16 cellular contexts compared by ENCODE assay signal in the genomic region with DNA sequence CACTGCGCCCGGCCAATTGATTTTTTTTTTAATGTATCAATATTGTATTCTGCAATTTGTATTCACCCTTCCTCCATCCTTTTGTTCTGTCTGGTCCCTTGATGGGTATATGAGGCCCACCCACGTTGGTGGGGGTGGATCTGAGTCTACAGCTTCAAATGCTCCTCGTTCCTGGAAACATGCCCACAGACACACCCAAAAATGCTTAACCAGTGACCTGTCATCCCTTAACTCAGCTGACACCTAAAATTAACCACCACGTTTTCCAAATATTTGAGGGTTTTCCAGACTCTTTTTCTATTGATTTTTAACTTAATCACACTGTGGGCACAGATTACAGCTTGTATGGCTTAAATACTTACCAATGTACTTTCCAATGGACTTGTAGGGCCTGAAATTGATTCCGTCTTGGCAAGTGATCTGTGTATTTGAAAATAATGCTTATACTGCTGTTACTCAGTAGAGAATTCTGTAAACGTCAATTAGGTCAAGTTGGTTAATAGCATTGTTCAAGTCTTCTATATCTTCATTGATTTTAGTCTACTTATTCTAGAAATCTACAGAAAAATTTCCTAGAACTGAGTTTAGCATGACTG. TPM values are rescaled to one million over a fixed set of nuclear protein-coding genes. Genes with fewer than 3 reads are reported as not detected.
DNase-seq lines count a peak whose midpoint lies in the region; ATAC-seq, FAIRE-seq and TF ChIP-seq lines count a peak whose summit lies in the region.
"Had no signal": no experiment of that assay in that cellular context is flagged by ENCODE, and none has a peak within 500 bp of the region (broad histone marks: within the 10 kb centered on the region; RNA-seq: fewer than 3 reads in every experiment).

No MANE protein-coding gene starts in this region.

- intact Hi-C loops in K562 (cut with micrococcal nuclease), result no loop called here
- intact Hi-C loops in activated T-helper 1 cell treated with anti-CD3 and anti-CD28 coated beads, Interleukin-12 subunit alpha, Interleukin-12 subunit beta, Interleukin-2, Interleukin-4 antibody, amounts not matched to agents 30 ng/mL and 10 ng/mL and 1 ng/mL, durations not matched to agents 14 hours and 24 hours and 36 hours (cut with micrococcal nuclease), result no loop called here

- H2AFZ ChIP-seq in K562 (ENCODE audit: low read depth, low read length), result no peak overlapping the region

- H3K9me3 ChIP-seq in K562 (replicated peaks; ENCODE audit: control insufficient read depth, insufficient read depth, low read depth, low read length), result no peaks in the 10 kb centered on the region
- no peaks in the 10 kb centered on the region for H3K9me3 ChIP-seq in mesodermal cell (ENCODE audit: control insufficient read depth, low read length)

- H3K79me2 ChIP-seq in K562 (ENCODE audit: control insufficient read depth, insufficient read depth, low read length), result no peaks in the 10 kb centered on the region

- no peaks in the 10 kb centered on the region; a peak in 1 of 5 replicates for H3K27me3 ChIP-seq in K562 (ENCODE audit: control insufficient read depth in 2 of 2, insufficient read depth in 2 of 2, low read length in 2 of 2)

- ATAC-seq in K562 (no peak), HG02763 (IDR thresholded peaks at IDR 0.05; ENCODE audit: unreplicated experiment) (no peak), HG03159 (IDR thresholded peaks at IDR 0.05; ENCODE audit: unreplicated experiment) (no peak)
- ATAC-seq: activated CD8-positive, alpha-beta T cell treated with anti-CD3 and anti-CD28 coated beads, Interleukin-2, amount 10 ng/mL, durations not matched to agents 7 days and 5 days; esophagus mucosa; stimulated activated naive B cell treated with anti-CD40 and anti-IgM and Interleukin-4, amounts not matched to agents 10 μg/mL and 1 μg/mL and 100 μg/mL, for 72 hours had no signal

- H3K9me3 Mint-ChIP-seq in activated T-helper 1 cell treated with anti-CD3 and anti-CD28 coated beads, Interleukin-12 subunit alpha, Interleukin-12 subunit beta, Interleukin-2, Interleukin-4 antibody, amounts not matched to agents 30 ng/mL and 10 ng/mL and 1 ng/mL, durations not matched to agents 14 hours and 24 hours and 36 hours, result no peaks in the 10 kb centered on the region
- H3K9me3 Mint-ChIP-seq: stimulated activated naive B cell treated with anti-CD40 and anti-IgM and Interleukin-4, amounts not matched to agents 10 μg/mL and 1 μg/mL and 100 μg/mL, for 72 hours had no signal

- FAIRE-seq in K562 (lab: Jason Lieb, UNC), result no peak
- FAIRE-seq: H1 had no signal

- TF ChIP-seq POLR2A in K562 (conservative IDR thresholded peaks at IDR 0.05), result no peak

- POLR2A ChIA-PET in K562 (lab: Yijun Ruan, JAX), result interaction anchor here (0.6 kb wide), 2 partner anchors 31 to 233 kb away, joined by 3 read pairs; no protein-coding TSS in a partner anchor

- CTCF ChIA-PET in K562 (lab: Yijun Ruan, JAX; ENCODE audit: low intra/inter-chr PET ratio), result no interaction called here

- BruUV-seq in K562 (replicated peaks; lab: Mats Ljungman, UMichigan), result no TSS peak

- TF ChIP-seq RAD21 in K562 (CRISPR knock-in tag; conservative IDR thresholded peaks at IDR 0.05 in 1 of 2, IDR thresholded peaks at IDR 0.05 in 1 of 2), result no peak

- H3K4me2 ChIP-seq in K562 (ENCODE audit: insufficient read depth, low read length), result no peak overlapping the region

- H3K9ac ChIP-seq in K562 (ENCODE audit: insufficient read depth in 1 of 2, low read depth in 2 of 2, low read length in 2 of 2), result no peak overlapping the region

- no peaks in the 10 kb centered on the region for H3K27me3 Mint-ChIP-seq in activated T-helper 1 cell treated with anti-CD3 and anti-CD28 coated beads, Interleukin-12 subunit alpha, Interleukin-12 subunit beta, Interleukin-2, Interleukin-4 antibody, amounts not matched to agents 30 ng/mL and 10 ng/mL and 1 ng/mL, durations not matched to agents 14 hours and 24 hours and 36 hours (ENCODE audit: insufficient read depth)
- H3K27me3 Mint-ChIP-seq: stimulated activated naive B cell treated with anti-CD40 and anti-IgM and Interleukin-4, amounts not matched to agents 10 μg/mL and 1 μg/mL and 100 μg/mL, for 72 hours had no signal

- no peaks in the 10 kb centered on the region for H3K4me1 Mint-ChIP-seq in activated T-helper 1 cell treated with anti-CD3 and anti-CD28 coated beads, Interleukin-12 subunit alpha, Interleukin-12 subunit beta, Interleukin-2, Interleukin-4 antibody, amounts not matched to agents 30 ng/mL and 10 ng/mL and 1 ng/mL, durations not matched to agents 14 hours and 24 hours and 36 hours (ENCODE audit: low read depth)
- H3K4me1 Mint-ChIP-seq: stimulated activated naive B cell treated with anti-CD40 and anti-IgM and Interleukin-4, amounts not matched to agents 10 μg/mL and 1 μg/mL and 100 μg/mL, for 72 hours had no signal

- H3K4me3 Mint-ChIP-seq in activated T-helper 1 cell treated with anti-CD3 and anti-CD28 coated beads, Interleukin-12 subunit alpha, Interleukin-12 subunit beta, Interleukin-2, Interleukin-4 antibody, amounts not matched to agents 30 ng/mL and 10 ng/mL and 1 ng/mL, durations not matched to agents 14 hours and 24 hours and 36 hours, result no peak overlapping the region
- H3K4me3 Mint-ChIP-seq: activated CD8-positive, alpha-beta T cell treated with anti-CD3 and anti-CD28 coated beads, Interleukin-2, amount 10 ng/mL, durations not matched to agents 7 days and 5 days; stimulated activated naive B cell treated with anti-CD40 and anti-IgM and Interleukin-4, amounts not matched to agents 10 μg/mL and 1 μg/mL and 100 μg/mL, for 72 hours had no signal

- 39% methylated on average over 7 of the region's 7 CpGs for WGBS in K562 (ENCODE audit: insufficient coverage, low coverage, missing lambda C conversion rate)
- 82 to 83% methylated on average over 2 to 4 of the region's 7 CpGs for WGBS in mesodermal cell (ENCODE audit: insufficient coverage in 2 of 2), 2 experiments

- H3K4me1 ChIP-seq in K562 (replicated peaks in 1 of 2; ENCODE audit: control insufficient read depth in 2 of 2, insufficient read depth in 2 of 2, low read length in 2 of 2) (no peaks in the 10 kb centered on the region), mesodermal cell (ENCODE audit: control insufficient read depth, insufficient read depth, low read length, poor library complexity, severe bottlenecking) (peaks cover 20% of the 10 kb centered on the region)

- peaks cover 22% of the 10 kb centered on the region; the same call in 2 of the 3 replicates for H3K36me3 ChIP-seq in K562 (ENCODE audit: control insufficient read depth, insufficient read depth, low read length)
- peaks cover 44% of the 10 kb centered on the region for H3K36me3 ChIP-seq in mesodermal cell (ENCODE audit: control insufficient read depth, insufficient read depth, low read length)

- H3K27ac ChIP-seq in K562 (ENCODE audit: extremely low read depth, low read depth, low read length) (no peak overlapping the region), mesodermal cell (ENCODE audit: low read depth, low read length, severe bottlenecking) (peak overlapping the region; percentile 3)

- peaks cover 22% of the 10 kb centered on the region for H3K36me3 Mint-ChIP-seq in activated T-helper 1 cell treated with anti-CD3 and anti-CD28 coated beads, Interleukin-12 subunit alpha, Interleukin-12 subunit beta, Interleukin-2, Interleukin-4 antibody, amounts not matched to agents 30 ng/mL and 10 ng/mL and 1 ng/mL, durations not matched to agents 14 hours and 24 hours and 36 hours (ENCODE audit: low read depth)

- no peak for TF ChIP-seq CTCF in K562 (IDR thresholded peaks at IDR 0.05 in 2 of 3, conservative IDR thresholded peaks at IDR 0.05 in 1 of 3; ENCODE audit: insufficient read depth in 2 of 3, low read depth in 1 of 3, low read length in 3 of 3)

- no peaks in the 10 kb centered on the region for H3K9me1 ChIP-seq in K562 (ENCODE audit: control insufficient read depth, insufficient read depth, low read length)

- in situ Hi-C loops in Caki2 (cut with HindIII; ENCODE audit: low pct_unique_long_range_greater_than_20kb, low sequenced_read_pairs) (no loop called here), K562 (cut with MboI) (no loop called here)

- H3K27ac Mint-ChIP-seq in activated T-helper 1 cell treated with anti-CD3 and anti-CD28 coated beads, Interleukin-12 subunit alpha, Interleukin-12 subunit beta, Interleukin-2, Interleukin-4 antibody, amounts not matched to agents 30 ng/mL and 10 ng/mL and 1 ng/mL, durations not matched to agents 14 hours and 24 hours and 36 hours, result no peak overlapping the region
- H3K27ac Mint-ChIP-seq: activated CD8-positive, alpha-beta T cell treated with anti-CD3 and anti-CD28 coated beads, Interleukin-2, amount 10 ng/mL, durations not matched to agents 7 days and 5 days; stimulated activated naive B cell treated with anti-CD40 and anti-IgM and Interleukin-4, amounts not matched to agents 10 μg/mL and 1 μg/mL and 100 μg/mL, for 72 hours had no signal

- TF ChIP-seq EP300 in K562 (IDR thresholded peaks at IDR 0.05; ENCODE audit: low read length), result no peak

- no peaks in the 10 kb centered on the region for H4K20me1 ChIP-seq in K562 (replicated peaks; ENCODE audit: control insufficient read depth, insufficient read depth, low read length)

- DNase-seq in Caki2 (ENCODE audit: low read depth) (peak; percentile 3), HS-5 (ENCODE audit: low read depth) (peak; percentile 11), K562 (ENCODE audit: extremely low read depth in 1 of 4, low spot score in 3 of 4) (peak in 1 of 4 experiments; percentile 15)
- no peak for DNase-seq in activated T-helper 1 cell treated with anti-CD3 and anti-CD28 coated beads, Interleukin-12 subunit alpha, Interleukin-12 subunit beta, Interleukin-2, Interleukin-4 antibody, amounts not matched to agents 30 ng/mL and 10 ng/mL and 1 ng/mL, durations not matched to agents 14 hours and 24 hours and 36 hours (ENCODE audit: low spot score)
- no peak for DNase-seq in activated CD4-positive, alpha-beta T cell treated with anti-CD3 and anti-CD28 coated beads for 4 hours
- DNase-seq: activated CD8-positive, alpha-beta T cell treated with anti-CD3 and anti-CD28 coated beads, Interleukin-2, amount 10 ng/mL, durations not matched to agents 7 days and 5 days; dermis blood vessel endothelial cell; NCI-H1417 treated with DMSO at 0.1 percent for 48 hours; NCI-H446; stimulated activated naive B cell treated with anti-CD40 and anti-IgM and Interleukin-4, amounts not matched to agents 10 μg/mL and 1 μg/mL and 100 μg/mL, for 72 hours had no signal

- H3K4me3 ChIP-seq in K562 (no peak overlapping the region), mesodermal cell (ENCODE audit: extremely low read depth, insufficient read depth, low read length, poor library complexity, severe bottlenecking) (no peak overlapping the region)
- H3K4me3 ChIP-seq: skin epidermis had no signal

RNA-seq across cellular contexts. Expression of gene CYP27C1, which starts 34.4 kb away (rescaled TPM):
- 2.9 and 3.0 TPM in 2 replicates for total RNA-seq in Caki2 (2014; rRNA removed; shearing (Covaris generic); ENCODE audit: low replicate concordance)
- total RNA-seq in K562 (2011; cell fraction: chromatin; rRNA removed; ENCODE audit: low replicate concordance), result not detected in 2 replicates
- not detected in 2 replicates for total RNA-seq in K562 (2011; cell fraction: nucleolus; rRNA removed)
- not detected in 2 replicates for total RNA-seq in K562 (2011; cell fraction: nucleoplasm; rRNA removed)
- total RNA-seq in K562 (2014; rRNA removed), result not detected in 2 replicates
- not detected in 2 replicates for total RNA-seq in K562 (2014; rRNA removed; fragmentation: Illumina TruSeq; extraction: Trizol)
- total RNA-seq in K562 (2015; rRNA removed; fragmentation: Illumina TruSeq; extraction: Trizol), result not detected in 2 replicates
- total RNA-seq in K562 (2021), result not detected in 2 replicates
- polyA plus RNA-seq in K562 (2011; rRNA removed), result not detected in 2 replicates
- not detected in 2 replicates for polyA plus RNA-seq in K562 (2011; cell fraction: cytosol; rRNA removed)
- polyA plus RNA-seq in K562 (2011; cell fraction: nucleus; rRNA removed), result not detected in 2 replicates
- not detected in 2 replicates for polyA plus RNA-seq in K562 (2012)
- not detected in 2 replicates for polyA plus RNA-seq in K562 (2014; fragmentation: Illumina TruSeq; extraction: Trizol)
- not detected for polyA plus RNA-seq in K562 (2014; fragmentation: Nextera tagmentation; extraction: Ambion mirVana)
- not detected in 2 replicates for polyA plus RNA-seq in K562 (2014; rRNA removed)
- polyA minus RNA-seq in K562 (2011; rRNA and poly(A)+ RNA removed), result not detected in 2 replicates
- not detected in 2 replicates for polyA minus RNA-seq in K562 (2011; cell fraction: cytosol; rRNA and poly(A)+ RNA removed)
- polyA minus RNA-seq in K562 (2011; cell fraction: nucleus; rRNA and poly(A)+ RNA removed), result not detected in 2 replicates
- 4.6 TPM for polyA plus RNA-seq in mesodermal cell (2013, experiment 1 of 2)
- 4.6 TPM for polyA plus RNA-seq in mesodermal cell (2013, experiment 2 of 2)
- not detected in 2 replicates for total RNA-seq in activated T-helper 1 cell treated with anti-CD3 and anti-CD28 coated beads, Interleukin-12 subunit alpha, Interleukin-12 subunit beta, Interleukin-2, Interleukin-4 antibody, amounts not matched to agents 30 ng/mL and 10 ng/mL and 1 ng/mL, durations not matched to agents 14 hours and 24 hours and 36 hours
- total RNA-seq: activated CD8-positive, alpha-beta T cell treated with anti-CD3 and anti-CD28 coated beads, Interleukin-2, amount 10 ng/mL, durations not matched to agents 7 days and 5 days; dermis blood vessel endothelial cell had no signal

RNA-seq across cellular contexts. Expression of gene ERCC3, which starts 39.5 kb away (rescaled TPM):
- 24.1 and 49.6 TPM in 2 replicates for total RNA-seq in Caki2 (2014; rRNA removed; shearing (Covaris generic); ENCODE audit: low replicate concordance)
- 138 and 178 TPM in 2 replicates for total RNA-seq in K562 (2011; cell fraction: chromatin; rRNA removed; ENCODE audit: low replicate concordance)
- 77.4 and 82.9 TPM in 2 replicates for total RNA-seq in K562 (2011; cell fraction: nucleolus; rRNA removed)
- 89.8 and 92.7 TPM in 2 replicates for total RNA-seq in K562 (2011; cell fraction: nucleoplasm; rRNA removed)
- 26.8 and 29.0 TPM in 2 replicates for total RNA-seq in K562 (2014; rRNA removed)
- 43.1 and 47.0 TPM in 2 replicates for total RNA-seq in K562 (2014; rRNA removed; fragmentation: Illumina TruSeq; extraction: Trizol)
- total RNA-seq in K562 (2015; rRNA removed; fragmentation: Illumina TruSeq; extraction: Trizol), result 44.9 and 46.6 TPM in 2 replicates
- 37.5 and 39.9 TPM in 2 replicates for total RNA-seq in K562 (2021)
- polyA plus RNA-seq in K562 (2011; rRNA removed), result 52.9 and 56.0 TPM in 2 replicates
- polyA plus RNA-seq in K562 (2011; cell fraction: cytosol; rRNA removed), result 37.8 and 40.1 TPM in 2 replicates
- polyA plus RNA-seq in K562 (2011; cell fraction: nucleus; rRNA removed), result 180 and 192 TPM in 2 replicates
- 33.1 and 33.7 TPM in 2 replicates for polyA plus RNA-seq in K562 (2012)
- polyA plus RNA-seq in K562 (2014; fragmentation: Illumina TruSeq; extraction: Trizol), result 56.7 and 61.5 TPM in 2 replicates
- 10 to 100 TPM; 17.9 to 32.8 TPM for polyA plus RNA-seq in K562 (2014; fragmentation: Nextera tagmentation; extraction: Ambion mirVana)
- polyA plus RNA-seq in K562 (2014; rRNA removed), result 46.2 and 47.1 TPM in 2 replicates
- polyA minus RNA-seq in K562 (2011; rRNA and poly(A)+ RNA removed), result 46.8 and 54.1 TPM in 2 replicates
- 19.6 and 21.8 TPM in 2 replicates for polyA minus RNA-seq in K562 (2011; cell fraction: cytosol; rRNA and poly(A)+ RNA removed)
- polyA minus RNA-seq in K562 (2011; cell fraction: nucleus; rRNA and poly(A)+ RNA removed), result 60.5 and 99.2 TPM in 2 replicates
- 53.5 TPM for polyA plus RNA-seq in mesodermal cell (2013, experiment 1 of 2)
- 42.3 TPM for polyA plus RNA-seq in mesodermal cell (2013, experiment 2 of 2)
- total RNA-seq in activated T-helper 1 cell treated with anti-CD3 and anti-CD28 coated beads, Interleukin-12 subunit alpha, Interleukin-12 subunit beta, Interleukin-2, Interleukin-4 antibody, amounts not matched to agents 30 ng/mL and 10 ng/mL and 1 ng/mL, durations not matched to agents 14 hours and 24 hours and 36 hours, result 63.1 and 65.5 TPM in 2 replicates

Comparison
In these comparisons a context has a peak if more than half of its experiments do, and no peak if none do; other contexts are left out.
1. DNase-seq: peak in Caki2 (single experiment) and HS-5 (single experiment); none in activated T-helper 1 cell treated with anti-CD3 and anti-CD28 coated beads, Interleukin-12 subunit alpha, Interleukin-12 subunit beta, Interleukin-2, Interleukin-4 antibody, amounts not matched to agents 30 ng/mL and 10 ng/mL and 1 ng/mL, durations not matched to agents 14 hours and 24 hours and 36 hours (single experiment) and activated CD4-positive, alpha-beta T cell treated with anti-CD3 and anti-CD28 coated beads for 4 hours (0 of 2).